Comparison of ENCODE assay signal across 29 cellular contexts in the genomic region with DNA sequence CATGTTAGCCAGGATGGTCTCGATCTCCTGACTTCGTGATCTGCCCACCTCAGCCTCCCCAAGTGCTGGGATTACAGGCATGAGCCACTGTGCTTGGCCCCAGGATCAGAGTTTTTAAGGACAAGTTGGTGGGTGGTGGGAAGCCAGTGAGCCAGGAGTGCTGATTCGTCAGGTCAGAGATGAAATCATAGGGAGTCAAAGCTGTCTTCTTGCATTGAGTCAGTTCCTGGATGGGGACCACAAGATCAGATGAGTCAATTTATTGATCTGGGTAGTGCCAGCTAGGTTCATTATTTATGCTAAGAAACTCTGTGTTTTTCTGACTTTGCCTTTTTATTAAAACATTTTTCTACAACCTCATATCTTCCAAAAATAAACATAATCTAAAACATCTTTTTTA.
A peak's percentile ranks its signal among the peaks of the same experiment; 100 is the strongest.
DNase-seq lines count a peak whose midpoint lies in the region.
"Had no signal": no experiment of that assay in that cellular context is flagged by ENCODE, and none has a peak within 500 bp of the region (broad histone marks: within the 10 kb centered on the region; RNA-seq: fewer than 3 reads in every experiment).

No MANE protein-coding gene starts in this region.

- DNase-seq in activated CD4-positive, alpha-beta T cell treated with anti-CD3 and anti-CD28 coated beads for 48 hours: peak; percentile 10
- no peak for DNase-seq in activated CD4-positive, alpha-beta T cell treated with anti-CD3 and anti-CD28 coated beads for 4 hours
- peak; percentile 57 for DNase-seq in HS-5 (ENCODE audit: low read depth)
- DNase-seq in activated CD4-positive, alpha-beta memory T cell treated with anti-CD3 and anti-CD28 coated beads, Interleukin-2, amount 10 ng/mL, durations not matched to agents 7 days and 5 days: peak; percentile 20
- DNase-seq in kidney tubule cell (ENCODE audit: low spot score): peak; percentile 58
- no peak for DNase-seq in activated CD4-positive, CD25-positive, alpha-beta regulatory T cell treated with anti-CD3 and anti-CD28 coated beads, Interleukin-2, amount 50 U/mL, for 72 hours
- DNase-seq in AG20443 (ENCODE audit: low spot score): no peak
- DNase-seq in stimulated activated CD4-positive, alpha-beta T cell treated with anti-CD3 and anti-CD28 coated beads, Interleukin-2, amount 100 ng/mL, for 48 hours: no peak
- DNase-seq: 8988T; activated B cell treated with CpG ODN at 0.5 μM for 24 hours; activated CD8-positive, alpha-beta T cell treated with anti-CD3 and anti-CD28 coated beads for 36 hours; activated gamma-delta T cell treated with Interleukin-2 at 50 U/mL for 16 hours; body of pancreas; Calu3; DMS79; dorsolateral prefrontal cortex; esophagus squamous epithelium; GOT3; KBM-7; mammary epithelial cell; MM.1S; mucosa of descending colon; NCI-H1417; NCI-H2029; NCI-H524; nephron progenitor cell; OCI-M1; stimulated activated naive B cell treated with anti-CD40 and anti-IgM and Interleukin-4, amounts not matched to agents 10 μg/mL and 1 μg/mL and 100 μg/mL, for 72 hours; upper lobe of left lung had no signal

- POLR2A ChIA-PET in activated CD4-positive, alpha-beta memory T cell treated with anti-CD3 and anti-CD28 coated beads, Interleukin-2, amount 10 ng/mL, durations not matched to agents 7 days and 5 days (lab: Charles Lee): no interaction called here

- H3K4me1 Mint-ChIP-seq in activated CD4-positive, alpha-beta memory T cell treated with anti-CD3 and anti-CD28 coated beads, Interleukin-2, amount 10 ng/mL, durations not matched to agents 7 days and 5 days: peaks cover 11% of the 10 kb centered on the region
- H3K4me1 Mint-ChIP-seq: activated B cell treated with CpG ODN at 0.5 μM for 24 hours had no signal

- CTCF ChIA-PET in activated CD4-positive, alpha-beta memory T cell treated with anti-CD3 and anti-CD28 coated beads, Interleukin-2, amount 10 ng/mL, durations not matched to agents 7 days and 5 days (lab: Charles Lee): interaction anchor here (0.7 to 1.6 kb wide), 2 partner anchors 425 to 441 kb away, joined by 4 read pairs; no protein-coding TSS in a partner anchor

- H3K4me3 Mint-ChIP-seq in activated CD4-positive, alpha-beta memory T cell treated with anti-CD3 and anti-CD28 coated beads, Interleukin-2, amount 10 ng/mL, durations not matched to agents 7 days and 5 days: no peak overlapping the region
- H3K4me3 Mint-ChIP-seq: activated B cell treated with CpG ODN at 0.5 μM for 24 hours; activated CD8-positive, alpha-beta T cell treated with anti-CD3 and anti-CD28 coated beads for 36 hours; nephron progenitor cell; stimulated activated naive B cell treated with anti-CD40 and anti-IgM and Interleukin-4, amounts not matched to agents 10 μg/mL and 1 μg/mL and 100 μg/mL, for 72 hours had no signal

- H3K27ac Mint-ChIP-seq in activated CD4-positive, alpha-beta memory T cell treated with anti-CD3 and anti-CD28 coated beads, Interleukin-2, amount 10 ng/mL, durations not matched to agents 7 days and 5 days: no peak overlapping the region
- H3K27ac Mint-ChIP-seq: activated B cell treated with CpG ODN at 0.5 μM for 24 hours; activated CD8-positive, alpha-beta T cell treated with anti-CD3 and anti-CD28 coated beads for 36 hours; nephron progenitor cell; stimulated activated naive B cell treated with anti-CD40 and anti-IgM and Interleukin-4, amounts not matched to agents 10 μg/mL and 1 μg/mL and 100 μg/mL, for 72 hours had no signal

- H3K9me3 Mint-ChIP-seq in activated CD4-positive, alpha-beta memory T cell treated with anti-CD3 and anti-CD28 coated beads, Interleukin-2, amount 10 ng/mL, durations not matched to agents 7 days and 5 days: no peaks in the 10 kb centered on the region
- H3K9me3 Mint-ChIP-seq: activated B cell treated with CpG ODN at 0.5 μM for 24 hours; activated CD8-positive, alpha-beta T cell treated with anti-CD3 and anti-CD28 coated beads for 36 hours; stimulated activated naive B cell treated with anti-CD40 and anti-IgM and Interleukin-4, amounts not matched to agents 10 μg/mL and 1 μg/mL and 100 μg/mL, for 72 hours had no signal

- H3K27me3 Mint-ChIP-seq in activated CD4-positive, alpha-beta memory T cell treated with anti-CD3 and anti-CD28 coated beads, Interleukin-2, amount 10 ng/mL, durations not matched to agents 7 days and 5 days: peaks cover 4% of the 10 kb centered on the region
- H3K27me3 Mint-ChIP-seq: activated B cell treated with CpG ODN at 0.5 μM for 24 hours; activated CD8-positive, alpha-beta T cell treated with anti-CD3 and anti-CD28 coated beads for 36 hours; stimulated activated naive B cell treated with anti-CD40 and anti-IgM and Interleukin-4, amounts not matched to agents 10 μg/mL and 1 μg/mL and 100 μg/mL, for 72 hours had no signal

- H3K36me3 Mint-ChIP-seq in activated CD4-positive, alpha-beta memory T cell treated with anti-CD3 and anti-CD28 coated beads, Interleukin-2, amount 10 ng/mL, durations not matched to agents 7 days and 5 days (ENCODE audit: low read depth): no peaks in the 10 kb centered on the region

Comparison
In these comparisons a context has a peak if more than half of its experiments do, and no peak if none do; other contexts are left out.
1. DNase-seq: peak in activated CD4-positive, alpha-beta T cell treated with anti-CD3 and anti-CD28 coated beads for 48 hours (single experiment), HS-5 (single experiment), activated CD4-positive, alpha-beta memory T cell treated with anti-CD3 and anti-CD28 coated beads, Interleukin-2, amount 10 ng/mL, durations not matched to agents 7 days and 5 days (single experiment) and kidney tubule cell (single experiment); none in activated CD4-positive, alpha-beta T cell treated with anti-CD3 and anti-CD28 coated beads for 4 hours (0 of 2), activated CD4-positive, CD25-positive, alpha-beta regulatory T cell treated with anti-CD3 and anti-CD28 coated beads, Interleukin-2, amount 50 U/mL, for 72 hours (single experiment), AG20443 (single experiment) and stimulated activated CD4-positive, alpha-beta T cell treated with anti-CD3 and anti-CD28 coated beads, Interleukin-2, amount 100 ng/mL, for 48 hours (0 of 2).